ENCODE assay signal across 8 cellular contexts in the genomic region with DNA sequence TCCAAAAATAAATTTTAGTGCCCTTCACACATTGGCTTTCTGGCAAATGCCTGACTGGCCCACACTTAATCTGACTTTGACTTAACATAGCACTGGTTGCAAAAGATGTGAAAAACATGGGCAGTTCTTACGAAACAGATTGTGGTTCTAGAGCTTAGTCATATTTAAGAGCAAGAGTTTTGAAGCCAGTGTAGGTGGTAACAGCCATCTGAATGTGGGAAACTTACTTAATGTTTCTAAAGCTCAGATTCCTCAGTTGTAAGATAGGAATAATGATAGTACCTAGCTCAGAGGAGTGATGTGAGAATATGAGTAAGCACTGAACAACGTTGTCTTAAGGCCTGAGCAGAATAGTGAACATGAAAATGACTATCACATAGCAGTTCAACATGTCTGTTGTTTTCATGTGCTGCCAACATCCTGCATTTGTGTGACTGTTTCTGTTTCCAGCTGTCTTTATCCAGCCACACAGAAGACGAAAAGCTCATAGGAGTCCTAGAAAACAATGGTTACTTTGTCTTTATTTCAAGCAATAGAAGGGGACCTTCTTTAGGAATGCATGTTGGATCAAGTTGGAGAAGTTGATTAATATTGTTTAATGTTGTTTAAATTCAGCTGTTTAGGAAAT.
DNase-seq lines count a peak whose midpoint lies in the region; ATAC-seq, FAIRE-seq and TF ChIP-seq lines count a peak whose summit lies in the region.

No MANE protein-coding gene starts in this region.

- H3K9me3 Mint-ChIP-seq in activated T-helper 1 cell treated with anti-CD3 and anti-CD28 coated beads, Interleukin-12 subunit alpha, Interleukin-12 subunit beta, Interleukin-2, Interleukin-4 antibody, amounts not matched to agents 30 ng/mL and 10 ng/mL and 1 ng/mL, durations not matched to agents 14 hours and 24 hours and 36 hours = no peaks in the 10 kb centered on the region
- H3K9me3 Mint-ChIP-seq in mesothelial cell of epicardium = no peaks in the 10 kb centered on the region

- peak; percentile 5 for FAIRE-seq in GM18507 (lab: Jason Lieb, UNC)

- no peak overlapping the region for H3K27ac Mint-ChIP-seq in activated T-helper 1 cell treated with anti-CD3 and anti-CD28 coated beads, Interleukin-12 subunit alpha, Interleukin-12 subunit beta, Interleukin-2, Interleukin-4 antibody, amounts not matched to agents 30 ng/mL and 10 ng/mL and 1 ng/mL, durations not matched to agents 14 hours and 24 hours and 36 hours
- H3K27ac Mint-ChIP-seq in mesothelial cell of epicardium = no peak overlapping the region

- H3K4me3 Mint-ChIP-seq in activated T-helper 1 cell treated with anti-CD3 and anti-CD28 coated beads, Interleukin-12 subunit alpha, Interleukin-12 subunit beta, Interleukin-2, Interleukin-4 antibody, amounts not matched to agents 30 ng/mL and 10 ng/mL and 1 ng/mL, durations not matched to agents 14 hours and 24 hours and 36 hours = no peak overlapping the region
- H3K4me3 Mint-ChIP-seq in mesothelial cell of epicardium = no peak overlapping the region

- TF ChIP-seq CTCF in NB4 (IDR thresholded peaks at IDR 0.05; ENCODE audit: low read depth, low read length) = no peak
- no peak for TF ChIP-seq CTCF in mesothelial cell of epicardium (IDR thresholded peaks at IDR 0.05; ENCODE audit: unreplicated experiment)

- H3K4me1 Mint-ChIP-seq in activated T-helper 1 cell treated with anti-CD3 and anti-CD28 coated beads, Interleukin-12 subunit alpha, Interleukin-12 subunit beta, Interleukin-2, Interleukin-4 antibody, amounts not matched to agents 30 ng/mL and 10 ng/mL and 1 ng/mL, durations not matched to agents 14 hours and 24 hours and 36 hours (ENCODE audit: low read depth) = no peaks in the 10 kb centered on the region
- peaks cover 13% of the 10 kb centered on the region for H3K4me1 Mint-ChIP-seq in mesothelial cell of epicardium

- no peaks in the 10 kb centered on the region for H3K27me3 Mint-ChIP-seq in activated T-helper 1 cell treated with anti-CD3 and anti-CD28 coated beads, Interleukin-12 subunit alpha, Interleukin-12 subunit beta, Interleukin-2, Interleukin-4 antibody, amounts not matched to agents 30 ng/mL and 10 ng/mL and 1 ng/mL, durations not matched to agents 14 hours and 24 hours and 36 hours (ENCODE audit: insufficient read depth)
- no peaks in the 10 kb centered on the region for H3K27me3 Mint-ChIP-seq in mesothelial cell of epicardium (ENCODE audit: low read depth)

- intact Hi-C loops in activated T-helper 1 cell treated with anti-CD3 and anti-CD28 coated beads, Interleukin-12 subunit alpha, Interleukin-12 subunit beta, Interleukin-2, Interleukin-4 antibody, amounts not matched to agents 30 ng/mL and 10 ng/mL and 1 ng/mL, durations not matched to agents 14 hours and 24 hours and 36 hours (cut with micrococcal nuclease) = no loop called here

- ATAC-seq in HG02588 (IDR thresholded peaks at IDR 0.05; ENCODE audit: unreplicated experiment) = peak; percentile 97

- H3K4me3 ChIP-seq in NB4 (ENCODE audit: low read depth, low read length) = no peak overlapping the region

- TF ChIP-seq POLR2A in NB4 (IDR thresholded peaks at IDR 0.05; ENCODE audit: extremely low read depth, insufficient read length) = no peak

- no peaks in the 10 kb centered on the region for H3K36me3 Mint-ChIP-seq in activated T-helper 1 cell treated with anti-CD3 and anti-CD28 coated beads, Interleukin-12 subunit alpha, Interleukin-12 subunit beta, Interleukin-2, Interleukin-4 antibody, amounts not matched to agents 30 ng/mL and 10 ng/mL and 1 ng/mL, durations not matched to agents 14 hours and 24 hours and 36 hours (ENCODE audit: low read depth)
- no peaks in the 10 kb centered on the region for H3K36me3 Mint-ChIP-seq in mesothelial cell of epicardium

- no peak for DNase-seq in GM18507 (ENCODE audit: extremely low spot score, insufficient read length, low read depth)
- peak; percentile 51 for DNase-seq in NB4 (ENCODE audit: low read depth)
- DNase-seq in inferior parietal cortex (ENCODE audit: extremely low spot score) = peak; percentile 55
- DNase-seq in activated T-helper 1 cell treated with anti-CD3 and anti-CD28 coated beads, Interleukin-12 subunit alpha, Interleukin-12 subunit beta, Interleukin-2, Interleukin-4 antibody, amounts not matched to agents 30 ng/mL and 10 ng/mL and 1 ng/mL, durations not matched to agents 14 hours and 24 hours and 36 hours (ENCODE audit: low spot score) = no peak
- no peak for DNase-seq in mesothelial cell of epicardium (ENCODE audit: low spot score in 2 of 2, unreplicated experiment in 2 of 2)
- no peak for DNase-seq in NCI-H187 (lab: John Stamatoyannopoulos, UW)
- no peak for DNase-seq in NCI-H82 (lab: John Stamatoyannopoulos, UW)

Comparison
In these comparisons a context has a peak if more than half of its experiments do, and no peak if none do; other contexts are left out.
1. DNase-seq: peak in NB4 (single experiment) and inferior parietal cortex (single experiment); none in GM18507 (single experiment), activated T-helper 1 cell treated with anti-CD3 and anti-CD28 coated beads, Interleukin-12 subunit alpha, Interleukin-12 subunit beta, Interleukin-2, Interleukin-4 antibody, amounts not matched to agents 30 ng/mL and 10 ng/mL and 1 ng/mL, durations not matched to agents 14 hours and 24 hours and 36 hours (single experiment), mesothelial cell of epicardium (0 of 2), NCI-H187 (0 of 2) and NCI-H82 (single experiment).